ENCODE assay signal across 10 cellular contexts in genomic region chr17:50058296-50058945, GRCh38. TPM values are rescaled to one million over a fixed set of nuclear protein-coding genes. Genes with fewer than 3 reads are reported as not detected.
DNase-seq lines count a peak whose midpoint lies in the region; ATAC-seq, FAIRE-seq and TF ChIP-seq lines count a peak whose summit lies in the region.
"Had no signal": no experiment of that assay in that cellular context is flagged by ENCODE, and none has a peak within 500 bp of the region (broad histone marks: within the 10 kb centered on the region; RNA-seq: fewer than 3 reads in every experiment).

No MANE protein-coding gene starts in this region.

- in situ Hi-C loops in GM23248 (cut with MboI) = no loop called here

- no peaks in the 10 kb centered on the region for H4K20me1 ChIP-seq in GM23248 (ENCODE audit: insufficient read depth)

- no peak overlapping the region for H2AFZ ChIP-seq in GM23248

- no peak for TF ChIP-seq CTCF in kidney (IDR thresholded peaks at IDR 0.05; ENCODE audit: borderline replicate concordance, extremely low read depth, insufficient read depth)

- intact Hi-C loops in kidney (cut with DNase I) = no loop called here

- peaks cover 67% of the 10 kb centered on the region for H3F3A ChIP-seq in GM23248 (ENCODE audit: insufficient read depth)

- FAIRE-seq in kidney (lab: Jason Lieb, UNC) = no peak

- H3K4me1 ChIP-seq in GM23248 (ENCODE audit: insufficient read depth) = peaks cover 74% of the 10 kb centered on the region
- H3K4me1 ChIP-seq in kidney (ENCODE audit: control insufficient read depth in 1 of 2, insufficient read depth in 1 of 2, low read depth in 1 of 2, low read length in 2 of 2) = peaks cover 58 to 62% of the 10 kb centered on the region in 2 donors

- H3K27ac ChIP-seq in GM23248 = peak overlapping the region; percentile 97
- H3K27ac ChIP-seq in angular gyrus (ENCODE audit: low read depth, low read length) = peak overlapping the region; percentile 16
- peak overlapping the region; percentile 78 to 91 for H3K27ac ChIP-seq in kidney (ENCODE audit: low read depth in 2 of 2, low read length in 2 of 2)
- H3K27ac ChIP-seq in skin epidermis = peak overlapping the region in 11 of 21 experiments; percentile 3 to 94 (median 63)

- WGBS in GM23248 (ENCODE audit: low coverage in 1 of 2, low lambda C conversion rate in 2 of 2, missing lambda C conversion rate in 2 of 2), 2 experiments = 91 to 97% methylated on average over 10 of the region's 10 CpGs

- no peaks in the 10 kb centered on the region for H3K9me2 ChIP-seq in GM23248 (ENCODE audit: insufficient read depth)

- H3K27me3 ChIP-seq in GM23248 (replicated peaks; ENCODE audit: insufficient read depth) = no peaks in the 10 kb centered on the region

- H3K4me3 ChIP-seq in GM23248 (peak overlapping the region; percentile 83), kidney (ENCODE audit: low read length in 2 of 2) (peak overlapping the region in 1 of 2 donors; percentile 81), skin epidermis (peak overlapping the region in 4 of 7 experiments; percentile 71 to 83 (median 78))

- no peak for ATAC-seq in GM19328 (IDR thresholded peaks at IDR 0.05; ENCODE audit: unreplicated experiment)
- ATAC-seq: activated CD8-positive, alpha-beta memory T cell treated with anti-CD3 and anti-CD28 coated beads, Interleukin-2, amount 10 ng/mL, durations not matched to agents 7 days and 5 days had no signal

- DNase-seq in GM23248 = no peak
- DNase-seq in kidney = peak; percentile 59
- DNase-seq in stimulated activated CD4-positive, alpha-beta T cell treated with anti-CD3 and anti-CD28 coated beads, Interleukin-2, amount 100 ng/mL, for 24 hours = no peak
- no peak for DNase-seq in mesenteric fat pad (ENCODE audit: low spot score)
- DNase-seq in HUDEP-2 (lab: John Stamatoyannopoulos, UW; ENCODE audit: unreplicated experiment in 76 of 76) = no peak
- DNase-seq: activated CD8-positive, alpha-beta memory T cell treated with anti-CD3 and anti-CD28 coated beads, Interleukin-2, amount 10 ng/mL, durations not matched to agents 7 days and 5 days; cerebellar nuclear complex had no signal

- peaks cover 94% of the 10 kb centered on the region for H3K79me2 ChIP-seq in GM23248 (ENCODE audit: insufficient read depth)

- H3K36me3 ChIP-seq in GM23248 (ENCODE audit: low read depth) (no peaks in the 10 kb centered on the region), kidney (ENCODE audit: control insufficient read depth in 1 of 2, insufficient read depth in 2 of 2, low read length in 2 of 2) (no peaks in the 10 kb centered on the region)

- peak overlapping the region; percentile 83 for H3K9ac ChIP-seq in GM23248
- H3K9ac ChIP-seq in kidney (ENCODE audit: low read length in 2 of 2) = peak overlapping the region in 1 of 2 donors; percentile 82

- H3K4me2 ChIP-seq in GM23248 (ENCODE audit: unreplicated experiment) = peak overlapping the region; percentile 90

- no peaks in the 10 kb centered on the region for H3K9me3 ChIP-seq in GM23248 (ENCODE audit: low read depth)
- no peaks in the 10 kb centered on the region for H3K9me3 ChIP-seq in kidney (ENCODE audit: control insufficient read depth in 1 of 2, low read length in 2 of 2)

RNA-seq across cellular contexts. Expression of gene ITGA3, which starts 2.5 kb away (rescaled TPM):
- total RNA-seq in GM23248 (2014; rRNA removed; shearing (Covaris generic)) = 321 and 330 TPM in 2 replicates
- 105 and 111 TPM in 2 replicates for polyA plus RNA-seq in GM23248 (2016; fragmentation: Nextera tagmentation; extraction: Ambion mirVana)
- 367 TPM for total RNA-seq in kidney
- polyA plus RNA-seq in kidney (ENCODE audit: insufficient read depth, low read depth, low replicate concordance) = 117 TPM
- total RNA-seq in mesenteric fat pad = 14.4 TPM

RNA-seq across cellular contexts. Expression of gene PDK2, which starts 36.7 kb away (rescaled TPM):
- total RNA-seq in GM23248 (2014; rRNA removed; shearing (Covaris generic)) = 25.9 and 30.2 TPM in 2 replicates
- polyA plus RNA-seq in GM23248 (2016; fragmentation: Nextera tagmentation; extraction: Ambion mirVana) = 48.1 and 56.0 TPM in 2 replicates
- total RNA-seq in kidney = 41.9 TPM
- 121 TPM for polyA plus RNA-seq in kidney (ENCODE audit: insufficient read depth, low read depth, low replicate concordance)
- total RNA-seq in mesenteric fat pad = 41.9 TPM

Comparison
In these comparisons a context has a peak if more than half of its experiments do, and no peak if none do; other contexts are left out.
1. H3K27ac ChIP-seq: peak in every context shown above with its lines; median percentile 97 in GM23248; 84 in kidney; 63 in skin epidermis; 16 in angular gyrus.
2. RNA of gene ITGA3, which starts 2.5 kb away (total RNA-seq): 367 TPM in kidney (single experiment) and 321 to 330 TPM in GM23248; 14.4 TPM in mesenteric fat pad (single experiment); every median in the first group is over 10 times any median in the second.